Comparison of ENCODE assay signal across 8 cellular contexts in the genomic region with DNA sequence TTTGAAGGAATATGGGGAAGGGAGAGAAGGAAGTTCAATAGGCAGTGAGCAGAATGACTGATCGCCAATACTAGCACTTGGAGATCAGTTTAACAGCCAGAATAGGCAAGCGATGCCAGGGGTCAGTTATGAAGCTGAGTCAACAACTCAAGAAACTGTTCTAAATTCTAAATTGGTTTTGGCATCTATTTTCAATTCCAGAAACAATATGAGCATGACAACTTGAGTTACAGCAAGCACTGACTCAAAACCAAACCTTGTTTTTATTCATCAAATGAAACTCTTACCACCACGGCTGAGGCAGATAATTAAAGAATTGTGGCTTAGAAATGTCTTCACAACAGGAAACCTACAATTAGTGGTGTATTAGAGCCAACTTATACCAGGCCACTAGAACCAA.
DNase-seq lines count a peak whose midpoint lies in the region; ATAC-seq and TF ChIP-seq lines count a peak whose summit lies in the region.

No MANE protein-coding gene starts in this region.

- peaks cover 15% of the 10 kb centered on the region for H3K4me1 ChIP-seq in suprapubic skin
- peaks cover 0 to 13% of the 10 kb centered on the region in 2 donors for H3K4me1 ChIP-seq in naive thymus-derived CD4-positive, alpha-beta T cell (ENCODE audit: control insufficient read depth in 2 of 2, insufficient read depth in 2 of 2, low read length in 2 of 2)

- no peaks in the 10 kb centered on the region for H3K27me3 ChIP-seq in suprapubic skin
- H3K27me3 ChIP-seq in naive thymus-derived CD4-positive, alpha-beta T cell (ENCODE audit: control insufficient read depth in 2 of 2, insufficient read depth in 2 of 2, low read length in 2 of 2) = no peaks in the 10 kb centered on the region

- H3K4me3 Mint-ChIP-seq in central memory CD8-positive, alpha-beta T cell = peak overlapping the region; percentile 28
- peak overlapping the region in 3 of 10 donors; percentile 9 to 26 (median 17) for H3K4me3 Mint-ChIP-seq in naive thymus-derived CD4-positive, alpha-beta T cell

- intact Hi-C loops in naive thymus-derived CD4-positive, alpha-beta T cell (cut with micrococcal nuclease) = loop anchor here in 1 of 2 donors (5.0 kb wide), 1 partner anchor 191 kb away; a partner anchor contains a TSS

- TF ChIP-seq CTCF in suprapubic skin (IDR thresholded peaks at IDR 0.05) = no peak

- no peaks in the 10 kb centered on the region for H3K9me3 Mint-ChIP-seq in central memory CD8-positive, alpha-beta T cell
- peaks cover 0 to 7% (median 0%) of the 10 kb centered on the region in 11 donors for H3K9me3 Mint-ChIP-seq in naive thymus-derived CD4-positive, alpha-beta T cell

- H3K27me3 Mint-ChIP-seq in central memory CD8-positive, alpha-beta T cell = no peaks in the 10 kb centered on the region
- no peaks in the 10 kb centered on the region for H3K27me3 Mint-ChIP-seq in naive thymus-derived CD4-positive, alpha-beta T cell

- peak overlapping the region; percentile 77 for H3K27ac Mint-ChIP-seq in central memory CD8-positive, alpha-beta T cell (ENCODE audit: low read depth)
- peak overlapping the region in 2 of 9 donors; percentile 15 to 34 for H3K27ac Mint-ChIP-seq in naive thymus-derived CD4-positive, alpha-beta T cell

- peaks cover 2% of the 10 kb centered on the region for H3K36me3 Mint-ChIP-seq in central memory CD8-positive, alpha-beta T cell (ENCODE audit: insufficient read depth)
- peaks cover 0 to 72% (median 57%) of the 10 kb centered on the region in 5 donors for H3K36me3 Mint-ChIP-seq in naive thymus-derived CD4-positive, alpha-beta T cell

- TF ChIP-seq EP300 in suprapubic skin (IDR thresholded peaks at IDR 0.05) = no peak

- ATAC-seq in GM19438 (IDR thresholded peaks at IDR 0.05; ENCODE audit: low read depth, unreplicated experiment) (peak; percentile 79), HG03378 (IDR thresholded peaks at IDR 0.05; ENCODE audit: unreplicated experiment) (peak; percentile 88)
- peak; percentile 80 for ATAC-seq in central memory CD8-positive, alpha-beta T cell (replicated peaks; ENCODE audit: extremely low read depth, poor library complexity, severe bottlenecking)
- ATAC-seq in naive thymus-derived CD4-positive, alpha-beta T cell = no peak

- CTCF ChIA-PET in naive thymus-derived CD4-positive, alpha-beta T cell (lab: Charles Lee) = no interaction called here

- peak overlapping the region; percentile 69 for H3K27ac ChIP-seq in suprapubic skin
- H3K27ac ChIP-seq in naive thymus-derived CD4-positive, alpha-beta T cell (ENCODE audit: low read depth, low read length) = no peak overlapping the region

- no peak for TF ChIP-seq POLR2A in suprapubic skin (IDR thresholded peaks at IDR 0.05)

- H3K9me3 ChIP-seq in suprapubic skin = no peaks in the 10 kb centered on the region
- no peaks in the 10 kb centered on the region for H3K9me3 ChIP-seq in naive thymus-derived CD4-positive, alpha-beta T cell (ENCODE audit: control insufficient read depth in 2 of 3, low read length in 3 of 3)

- WGBS in suprapubic skin = 41% methylated on average over 3 of the region's 3 CpGs

- H3K4me3 ChIP-seq in suprapubic skin = no peak overlapping the region
- H3K4me3 ChIP-seq in naive thymus-derived CD4-positive, alpha-beta T cell (ENCODE audit: low read length) = no peak overlapping the region

- peaks cover 29% of the 10 kb centered on the region for H3K4me1 Mint-ChIP-seq in central memory CD8-positive, alpha-beta T cell
- H3K4me1 Mint-ChIP-seq in naive thymus-derived CD4-positive, alpha-beta T cell = peaks cover 14 to 33% (median 24%) of the 10 kb centered on the region in 7 donors

- no peaks in the 10 kb centered on the region for H3K36me3 ChIP-seq in suprapubic skin
- H3K36me3 ChIP-seq in naive thymus-derived CD4-positive, alpha-beta T cell (ENCODE audit: control insufficient read depth in 2 of 3, insufficient read depth in 3 of 3, low read length in 3 of 3) = no peaks in the 10 kb centered on the region

- POLR2A ChIA-PET in naive thymus-derived CD4-positive, alpha-beta T cell (lab: Charles Lee) = no interaction called here

- peak; percentile 13 for DNase-seq in Daoy (ENCODE audit: low read depth)
- DNase-seq in central memory CD8-positive, alpha-beta T cell (ENCODE audit: low spot score in 2 of 2) = no peak
- DNase-seq in suprapubic skin (ENCODE audit: low spot score in 2 of 2) = no peak
- DNase-seq in effector CD4-positive, alpha-beta T cell = no peak
- DNase-seq in naive thymus-derived CD4-positive, alpha-beta T cell = no peak
- no peak for DNase-seq in epidermal melanocyte (ENCODE audit: insufficient read length, low spot score)
